24 cellular contexts compared by ENCODE assay signal in the genomic region with DNA sequence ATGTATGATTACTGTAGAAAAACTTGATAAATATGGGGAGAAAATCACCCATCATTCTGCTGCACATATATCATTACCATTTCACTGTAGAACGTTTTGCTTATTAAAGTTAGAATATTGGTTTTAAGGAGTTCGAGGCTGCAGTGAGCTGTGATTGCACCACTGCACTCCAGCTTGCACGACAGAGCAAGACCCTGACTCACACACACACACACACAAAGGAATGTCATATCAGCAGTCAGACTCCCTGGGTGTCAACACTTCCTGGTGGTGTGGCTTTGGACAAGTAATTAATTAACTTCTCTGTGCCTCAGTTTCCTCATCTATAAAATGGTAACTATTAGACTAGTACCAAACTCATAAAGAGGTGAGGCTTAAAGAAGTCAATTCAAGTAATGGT. TPM values are rescaled to one million over a fixed set of nuclear protein-coding genes. Genes with fewer than 3 reads are reported as not detected.
DNase-seq lines count a peak whose midpoint lies in the region; ATAC-seq and TF ChIP-seq lines count a peak whose summit lies in the region.
"Had no signal": no experiment of that assay in that cellular context is flagged by ENCODE, and none has a peak within 500 bp of the region (broad histone marks: within the 10 kb centered on the region; RNA-seq: fewer than 3 reads in every experiment).

No MANE protein-coding gene starts in this region.

- peaks cover 53% of the 10 kb centered on the region for H3K4me1 Mint-ChIP-seq in chondrocyte (ENCODE audit: low read depth)

- no peak for TF ChIP-seq CTCF in chondrocyte (IDR thresholded peaks at IDR 0.05)

- H3K36me3 Mint-ChIP-seq in chondrocyte (ENCODE audit: low read depth), result no peaks in the 10 kb centered on the region
- H3K36me3 Mint-ChIP-seq: activated naive CD4-positive, alpha-beta T cell treated with anti-CD3 and anti-CD28 coated beads, Interleukin-2, amount 50 U/mL, for 72 hours; natural killer cell treated with Interleukin-12 subunit alpha and Interleukin-12 subunit beta and Interleukin-15 and Interleukin-18, amount 100 ng/mL, for 72 hours had no signal

- peak overlapping the region; percentile 94 for H3K27ac Mint-ChIP-seq in chondrocyte (ENCODE audit: unreplicated experiment)
- H3K27ac Mint-ChIP-seq: activated naive CD4-positive, alpha-beta T cell treated with anti-CD3 and anti-CD28 coated beads, Interleukin-2, amount 50 U/mL, for 72 hours; B cell; endodermal cell; natural killer cell treated with Interleukin-12 subunit alpha and Interleukin-12 subunit beta and Interleukin-15 and Interleukin-18, amount 100 ng/mL, for 72 hours; progenitor cell of endocrine pancreas had no signal

- H3K27me3 Mint-ChIP-seq in chondrocyte (ENCODE audit: low read depth), result no peaks in the 10 kb centered on the region

- DNase-seq in LoVo (ENCODE audit: low spot score), result peak; percentile 14
- no peak for DNase-seq in chondrocyte (ENCODE audit: low spot score)
- DNase-seq in left kidney (ENCODE audit: low read depth, low spot score), result peak; percentile 15
- DNase-seq in activated T-cell treated with anti-CD3 and anti-CD28 coated beads, Interleukin-2, amount 50 U/mL, for 48 hours, result no peak
- DNase-seq in SW480 (ENCODE audit: low spot score), result no peak
- DNase-seq: activated CD4-positive, alpha-beta T cell treated with anti-CD3 and anti-CD28 coated beads for 1 hour; activated CD8-positive, alpha-beta memory T cell treated with anti-CD3 and anti-CD28 coated beads for 24 hours; colonic mucosa; COR-L47; DND-41; endodermal cell; hippocampal formation; Kasumi-1; NCI-H1105; NCI-H510A; stimulated activated naive CD4-positive, alpha-beta T cell; thyroid gland had no signal

- ATAC-seq in HG03469 (IDR thresholded peaks at IDR 0.05; ENCODE audit: unreplicated experiment) (no peak), HG02938 (IDR thresholded peaks at IDR 0.05; ENCODE audit: unreplicated experiment) (no peak)
- ATAC-seq: activated naive CD4-positive, alpha-beta T cell treated with anti-CD3 and anti-CD28 coated beads, Interleukin-2, amount 50 U/mL, for 72 hours; natural killer cell treated with Interleukin-12 subunit alpha and Interleukin-12 subunit beta and Interleukin-15 and Interleukin-18, amount 100 ng/mL, for 72 hours had no signal

- H3K4me3 Mint-ChIP-seq in chondrocyte (ENCODE audit: unreplicated experiment), result no peak overlapping the region
- H3K4me3 Mint-ChIP-seq: B cell; endodermal cell; natural killer cell treated with Interleukin-12 subunit alpha and Interleukin-12 subunit beta and Interleukin-15 and Interleukin-18, amount 100 ng/mL, for 72 hours had no signal

- no peaks in the 10 kb centered on the region for H3K9me3 Mint-ChIP-seq in chondrocyte (ENCODE audit: low read depth)
- H3K9me3 Mint-ChIP-seq: activated naive CD4-positive, alpha-beta T cell treated with anti-CD3 and anti-CD28 coated beads, Interleukin-2, amount 50 U/mL, for 72 hours; endodermal cell; natural killer cell treated with Interleukin-12 subunit alpha and Interleukin-12 subunit beta and Interleukin-15 and Interleukin-18, amount 100 ng/mL, for 72 hours had no signal

RNA-seq across cellular contexts. Expression of a gene that starts 11.3 kb away (rescaled TPM):
- 10.1 to 16.1 TPM (median 10.1 TPM) in 3 replicates for total RNA-seq in chondrocyte
- total RNA-seq: activated naive CD4-positive, alpha-beta T cell treated with anti-CD3 and anti-CD28 coated beads, Interleukin-2, amount 50 U/mL, for 72 hours; B cell; natural killer cell treated with Interleukin-12 subunit alpha and Interleukin-12 subunit beta and Interleukin-15 and Interleukin-18, amount 100 ng/mL, for 72 hours had no signal

RNA-seq across cellular contexts. Expression of a gene that starts 13.0 kb away (rescaled TPM):
- total RNA-seq in chondrocyte, result 2.2 to 5.5 TPM (median 2.5 TPM) in 3 replicates
- total RNA-seq: natural killer cell treated with Interleukin-12 subunit alpha and Interleukin-12 subunit beta and Interleukin-15 and Interleukin-18, amount 100 ng/mL, for 72 hours had no signal

RNA-seq across cellular contexts. Expression of a gene that starts 53.9 kb away (rescaled TPM):
- total RNA-seq in chondrocyte, result 0.10 to 0.27 TPM (median 0.20 TPM) in 3 replicates
- total RNA-seq: activated naive CD4-positive, alpha-beta T cell treated with anti-CD3 and anti-CD28 coated beads, Interleukin-2, amount 50 U/mL, for 72 hours; B cell; mesenteric fat pad; natural killer cell treated with Interleukin-12 subunit alpha and Interleukin-12 subunit beta and Interleukin-15 and Interleukin-18, amount 100 ng/mL, for 72 hours had no signal

Comparison
In these comparisons a context has a peak if more than half of its experiments do, and no peak if none do; other contexts are left out.
1. DNase-seq: peak in LoVo (single experiment) and left kidney (single experiment); none in chondrocyte (single experiment), activated T-cell treated with anti-CD3 and anti-CD28 coated beads, Interleukin-2, amount 50 U/mL, for 48 hours (0 of 2) and SW480 (single experiment).